Comparison of ENCODE assay signal across 22 cellular contexts in genomic region chr14:85010186-85010585, GRCh38.
"Had no signal": no experiment of that assay in that cellular context is flagged by ENCODE, and none has a peak within 500 bp of the region (broad histone marks: within the 10 kb centered on the region; RNA-seq: fewer than 3 reads in every experiment).

No MANE protein-coding gene starts in this region.

- DNase-seq: activated CD4-positive, alpha-beta T cell treated with anti-CD3 and anti-CD28 coated beads for 36 hours; activated CD4-positive, CD25-positive, alpha-beta regulatory T cell; activated CD8-positive, alpha-beta memory T cell treated with anti-CD3 and anti-CD28 coated beads, Interleukin-2, amount 10 ng/mL, durations not matched to agents 7 days and 5 days; activated CD8-positive, alpha-beta T cell treated with anti-CD3 and anti-CD28 coated beads, Interleukin-2, amount 10 ng/mL, durations not matched to agents 7 days and 5 days; activated effector memory CD4-positive, alpha-beta T cell treated with Interleukin-2 at 50 U/mL for 16 hours; activated naive CD4-positive, alpha-beta T cell treated with anti-CD3 and anti-CD28 coated beads for 36 hours; activated naive CD8-positive, alpha-beta T cell treated with anti-CD3 and anti-CD28 coated beads for 36 hours; activated T-cell treated with anti-CD3 and anti-CD28 coated beads, Interleukin-2, amount 50 U/mL, for 48 hours; amniotic stem cell; dermis blood vessel endothelial cell; effector CD4-positive, alpha-beta T cell; esophagus squamous epithelium; heart right ventricle; left cardiac atrium; left ventricle myocardium superior; nephron progenitor cell; pancreas; sigmoid colon; small intestine; stimulated activated CD4-positive, alpha-beta T cell treated with anti-CD3 and anti-CD28 coated beads, Interleukin-4, amount 100 ng/mL, for 24 hours; uterus had no signal

- ATAC-seq: activated CD4-positive, alpha-beta T cell treated with anti-CD3 and anti-CD28 coated beads for 36 hours; activated CD8-positive, alpha-beta memory T cell treated with anti-CD3 and anti-CD28 coated beads, Interleukin-2, amount 10 ng/mL, durations not matched to agents 7 days and 5 days; activated CD8-positive, alpha-beta T cell treated with anti-CD3 and anti-CD28 coated beads, Interleukin-2, amount 10 ng/mL, durations not matched to agents 7 days and 5 days; heart right ventricle; left cardiac atrium; left ventricle myocardium superior; pancreas; stimulated activated effector memory CD8-positive, alpha-beta T cell treated with anti-CD3 and anti-CD28 coated beads, Interleukin-12 subunit alpha, Interleukin-12 subunit beta, amount 100 ng/mL, for 72 hours had no signal
